Comparison of ENCODE assay signal across 9 cellular contexts in the genomic region with DNA sequence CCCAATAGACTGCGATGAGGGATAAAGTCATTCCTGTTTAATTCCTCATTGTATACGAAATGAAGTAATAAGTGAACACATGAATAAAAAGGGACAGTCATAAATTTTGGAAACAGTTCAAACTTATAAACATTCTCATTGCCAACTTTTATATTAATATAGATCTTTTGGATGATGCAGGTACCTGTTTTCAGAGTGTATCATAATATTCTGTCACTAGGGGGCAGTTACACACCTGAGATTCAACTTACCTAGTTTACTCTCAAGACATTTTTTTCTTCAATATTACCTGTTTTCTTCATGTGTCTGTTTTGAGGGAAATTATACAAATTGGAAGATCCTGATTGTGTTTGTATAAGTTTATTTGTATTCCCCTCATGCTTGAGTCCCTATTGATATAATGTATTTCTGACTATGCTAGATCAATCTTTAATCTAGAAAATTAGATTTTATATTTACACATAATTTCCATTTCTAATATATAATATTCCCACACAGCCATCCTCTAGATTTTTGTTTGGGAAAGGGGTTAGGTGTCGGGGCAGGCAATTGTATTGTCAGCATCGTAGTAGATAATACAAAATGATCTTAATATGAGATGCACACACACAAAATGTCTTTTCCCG. TPM values are rescaled to one million over a fixed set of nuclear protein-coding genes. Genes with fewer than 3 reads are reported as not detected.
DNase-seq lines count a peak whose midpoint lies in the region; ATAC-seq and TF ChIP-seq lines count a peak whose summit lies in the region.
"Had no signal": no experiment of that assay in that cellular context is flagged by ENCODE, and none has a peak within 500 bp of the region (broad histone marks: within the 10 kb centered on the region; RNA-seq: fewer than 3 reads in every experiment).

No MANE protein-coding gene starts in this region.

- DNase-seq in AG09309 (ENCODE audit: low read depth): no peak
- DNase-seq in RWPE2 (ENCODE audit: low spot score): no peak
- DNase-seq in kidney tubule cell (ENCODE audit: low spot score): peak; percentile 32
- DNase-seq in SK-N-DZ (ENCODE audit: low spot score): no peak
- no peak for DNase-seq in epidermal melanocyte (ENCODE audit: insufficient read length, low spot score)
- no peak for DNase-seq in A172 (ENCODE audit: low spot score)
- DNase-seq: activated gamma-delta T cell had no signal

- no peak overlapping the region for H3K27ac ChIP-seq in RWPE2 (ENCODE audit: poor library complexity, severe bottlenecking)

- H3K4me3 ChIP-seq in AG09309 (ENCODE audit: control insufficient read depth, low read depth, low read length) (no peak overlapping the region), RWPE2 (ENCODE audit: severe bottlenecking) (no peak overlapping the region)

- 0 out of 3 replicates have a peak, but pooled peaks have one; percentile 33 for ATAC-seq in RWPE2 (ENCODE audit: low read depth)
- no peak for ATAC-seq in esophagus mucosa

- no peaks in the 10 kb centered on the region for H3K4me1 ChIP-seq in RWPE2 (ENCODE audit: insufficient read depth, poor library complexity, severe bottlenecking)

- H3K9me3 ChIP-seq in RWPE2 (ENCODE audit: severe bottlenecking): no peaks in the 10 kb centered on the region

- no peaks in the 10 kb centered on the region for H3K36me3 ChIP-seq in RWPE2 (ENCODE audit: low read depth)

- H3K27me3 ChIP-seq in RWPE2 (ENCODE audit: insufficient read depth, poor library complexity, severe bottlenecking): no peaks in the 10 kb centered on the region

- TF ChIP-seq CTCF in AG09309 (IDR thresholded peaks at IDR 0.05; ENCODE audit: control insufficient read depth, insufficient read depth, low read depth, low read length, missing control alignments) (peak; percentile 27), GM12874 (IDR thresholded peaks at IDR 0.05; ENCODE audit: insufficient read depth, low read depth, low read length) (0 out of 2 replicates have a peak, but pooled peaks have one; percentile 13), RWPE2 (IDR thresholded peaks at IDR 0.05; ENCODE audit: poor library complexity, severe bottlenecking) (peak; percentile 84)

RNA-seq across cellular contexts. Expression of a gene that starts 18.3 kb away (rescaled TPM):
- polyA plus RNA-seq in SK-N-DZ (2014; cell fraction: cytosol; rRNA removed): 7.3 TPM in 2 replicates
- polyA plus RNA-seq in SK-N-DZ (2014; cell fraction: nucleus; rRNA removed): 3.1 and 3.6 TPM in 2 replicates
- total RNA-seq in A172 (2014; rRNA removed; shearing (Covaris generic)): 10.9 and 12.3 TPM in 2 replicates
- 9.7 TPM for total RNA-seq in esophagus mucosa

Comparison
In these comparisons a context has a peak if more than half of its experiments do, and no peak if none do; other contexts are left out.
1. CTCF ChIP-seq: peak in every context shown above with its lines; median percentile 84 in RWPE2; 27 in AG09309; 13 in GM12874.